In the genomic region with DNA sequence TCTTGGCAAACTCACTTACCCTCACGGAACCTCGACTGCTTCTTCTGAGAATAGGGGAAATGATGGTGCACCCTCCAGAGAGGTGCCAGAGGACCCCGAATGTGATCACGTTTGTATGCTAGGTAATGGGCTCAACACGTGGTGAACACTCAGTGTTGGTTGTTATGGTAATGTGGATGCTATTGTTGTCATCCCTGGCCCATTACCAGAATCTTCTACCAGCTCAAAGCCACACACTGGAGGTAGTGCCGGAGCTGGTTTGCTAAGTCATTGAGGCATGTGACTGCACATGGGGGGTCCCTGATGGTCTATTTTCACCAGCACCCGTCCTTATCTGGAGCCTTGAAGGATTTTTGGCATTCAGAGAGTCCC, we compare ENCODE assay signal across 2 cellular contexts.
TF ChIP-seq lines count a peak whose summit lies in the region.

No MANE protein-coding gene starts in this region.

TF ChIP-seq in HCT116, 20 proteins besides CTCF, POLR2A, EP300 and RAD21 (continued from another document):
- TF ChIP-seq FOSL1 (IDR thresholded peaks at IDR 0.05; ENCODE audit: low read depth) (no peak), CBX3 (IDR thresholded peaks at IDR 0.05; ENCODE audit: low read depth) (no peak), REST (IDR thresholded peaks at IDR 0.05; ENCODE audit: low read depth) (no peak), SP1 (IDR thresholded peaks at IDR 0.05; ENCODE audit: low read depth) (no peak), ZNF274 (IDR thresholded peaks at IDR 0.05; ENCODE audit: low read depth, low read length) (no peak), SIN3A (IDR thresholded peaks at IDR 0.05; ENCODE audit: low read depth) (no peak), CEBPB (IDR thresholded peaks at IDR 0.05; ENCODE audit: low read depth) (no peak), JUND (IDR thresholded peaks at IDR 0.05) (no peak), ZBTB33 (IDR thresholded peaks at IDR 0.05; ENCODE audit: extremely low read depth, insufficient replicate concordance, low read length) (no peak), EZH2phosphoT487 (IDR thresholded peaks at IDR 0.05; ENCODE audit: borderline replicate concordance) (no peak)
- TF ChIP-seq, protein P1, sequence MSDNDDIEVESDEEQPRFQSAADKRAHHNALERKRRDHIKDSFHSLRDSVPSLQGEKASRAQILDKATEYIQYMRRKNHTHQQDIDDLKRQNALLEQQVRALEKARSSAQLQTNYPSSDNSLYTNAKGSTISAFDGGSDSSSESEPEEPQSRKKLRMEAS (IDR thresholded peaks at IDR 0.05): no peak

TF ChIP-seq in K562, 482 proteins besides CTCF, POLR2A, EP300 and RAD21 (continued from another document):
- TF ChIP-seq, protein P2, sequence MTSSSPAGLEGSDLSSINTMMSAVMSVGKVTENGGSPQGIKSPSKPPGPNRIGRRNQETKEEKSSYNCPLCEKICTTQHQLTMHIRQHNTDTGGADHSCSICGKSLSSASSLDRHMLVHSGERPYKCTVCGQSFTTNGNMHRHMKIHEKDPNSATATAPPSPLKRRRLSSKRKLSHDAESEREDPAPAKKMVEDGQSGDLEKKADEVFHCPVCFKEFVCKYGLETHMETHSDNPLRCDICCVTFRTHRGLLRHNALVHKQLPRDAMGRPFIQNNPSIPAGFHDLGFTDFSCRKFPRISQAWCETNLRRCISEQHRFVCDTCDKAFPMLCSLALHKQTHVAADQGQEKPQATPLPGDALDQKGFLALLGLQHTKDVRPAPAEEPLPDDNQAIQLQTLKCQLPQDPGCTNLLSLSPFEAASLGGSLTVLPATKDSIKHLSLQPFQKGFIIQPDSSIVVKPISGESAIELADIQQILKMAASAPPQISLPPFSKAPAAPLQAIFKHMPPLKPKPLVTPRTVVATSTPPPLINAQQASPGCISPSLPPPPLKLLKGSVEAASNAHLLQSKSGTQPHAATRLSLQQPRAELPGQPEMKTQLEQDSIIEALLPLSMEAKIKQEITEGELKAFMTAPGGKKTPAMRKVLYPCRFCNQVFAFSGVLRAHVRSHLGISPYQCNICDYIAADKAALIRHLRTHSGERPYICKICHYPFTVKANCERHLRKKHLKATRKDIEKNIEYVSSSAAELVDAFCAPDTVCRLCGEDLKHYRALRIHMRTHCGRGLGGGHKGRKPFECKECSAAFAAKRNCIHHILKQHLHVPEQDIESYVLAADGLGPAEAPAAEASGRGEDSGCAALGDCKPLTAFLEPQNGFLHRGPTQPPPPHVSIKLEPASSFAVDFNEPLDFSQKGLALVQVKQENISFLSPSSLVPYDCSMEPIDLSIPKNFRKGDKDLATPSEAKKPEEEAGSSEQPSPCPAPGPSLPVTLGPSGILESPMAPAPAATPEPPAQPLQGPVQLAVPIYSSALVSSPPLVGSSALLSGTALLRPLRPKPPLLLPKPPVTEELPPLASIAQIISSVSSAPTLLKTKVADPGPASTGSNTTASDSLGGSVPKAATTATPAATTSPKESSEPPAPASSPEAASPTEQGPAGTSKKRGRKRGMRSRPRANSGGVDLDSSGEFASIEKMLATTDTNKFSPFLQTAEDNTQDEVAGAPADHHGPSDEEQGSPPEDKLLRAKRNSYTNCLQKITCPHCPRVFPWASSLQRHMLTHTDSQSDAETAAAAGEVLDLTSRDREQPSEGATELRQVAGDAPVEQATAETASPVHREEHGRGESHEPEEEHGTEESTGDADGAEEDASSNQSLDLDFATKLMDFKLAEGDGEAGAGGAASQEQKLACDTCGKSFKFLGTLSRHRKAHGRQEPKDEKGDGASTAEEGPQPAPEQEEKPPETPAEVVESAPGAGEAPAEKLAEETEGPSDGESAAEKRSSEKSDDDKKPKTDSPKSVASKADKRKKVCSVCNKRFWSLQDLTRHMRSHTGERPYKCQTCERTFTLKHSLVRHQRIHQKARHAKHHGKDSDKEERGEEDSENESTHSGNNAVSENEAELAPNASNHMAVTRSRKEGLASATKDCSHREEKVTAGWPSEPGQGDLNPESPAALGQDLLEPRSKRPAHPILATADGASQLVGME (CRISPR knock-in tag; IDR thresholded peaks at IDR 0.05): no peak
- TF ChIP-seq L3MBTL2 (IDR thresholded peaks at IDR 0.05) (peak; percentile 35; the same call in 1 of the 2 replicates), BMI1 (IDR thresholded peaks at IDR 0.05; ENCODE audit: low read length) (no peak), MNT (conservative IDR thresholded peaks at IDR 0.05) (peak in 1 of 2 experiments; percentile 2; a peak in 1 of 4 replicates), RFX1 (IDR thresholded peaks at IDR 0.05) (peak; percentile 50)
